ENCODE assay signal across 9 cellular contexts in genomic region chr6:34184726-34185125, GRCh38. TPM values are rescaled to one million over a fixed set of nuclear protein-coding genes. Genes with fewer than 3 reads are reported as not detected.
"Had no signal": no experiment of that assay in that cellular context is flagged by ENCODE, and none has a peak within 500 bp of the region (broad histone marks: within the 10 kb centered on the region; RNA-seq: fewer than 3 reads in every experiment).

No MANE protein-coding gene starts in this region.

RNA-seq across cellular contexts. Expression of gene GRM4, which starts 38.8 kb away (rescaled TPM):
- total RNA-seq: HepG2, HT1080, IMR-90, NCI-H460, PC-9, Peyer's patch, Right ventricle myocardium superior, RPMI7951, SJSA1 had no signal
- polyA plus RNA-seq: HepG2 had no signal
